8 cellular contexts compared by ENCODE assay signal in genomic region chr6:109381747-109382575, GRCh38. TPM values are rescaled to one million over a fixed set of nuclear protein-coding genes. Genes with fewer than 3 reads are reported as not detected.
DNase-seq lines count a peak whose midpoint lies in the region; ATAC-seq and TF ChIP-seq lines count a peak whose summit lies in the region.

Gene CD164, minus strand, starts transcription at chr6:109382467. Its CDS starts 89 bp downstream, at chr6:109382378.

- H3K27ac ChIP-seq in esophagus (ENCODE audit: low read depth in 2 of 2, low read length in 1 of 2) (peak within 1 kb of the TSS; percentile 96 to 100), muscle layer of duodenum (ENCODE audit: low read length) (peak within 1 kb of the TSS; percentile 99)

- H3K9me3 ChIP-seq in esophagus (ENCODE audit: control insufficient read depth in 2 of 2, insufficient read depth in 1 of 2, low read depth in 1 of 2, low read length in 1 of 2) (no peaks in the 10 kb centered on the region), muscle layer of duodenum (ENCODE audit: control insufficient read depth in 1 of 2, low read length in 2 of 2) (no peaks in the 10 kb centered on the region)

- no peaks in the 10 kb centered on the region for H3K27me3 ChIP-seq in esophagus (ENCODE audit: control insufficient read depth in 1 of 2, insufficient read depth in 2 of 2, low read length in 2 of 2)
- no peaks in the 10 kb centered on the region for H3K27me3 ChIP-seq in muscle layer of duodenum (ENCODE audit: low read depth, low read length)

- H3K4me3 ChIP-seq in esophagus (ENCODE audit: low read depth in 1 of 2, low read length in 2 of 2) = peak within 1 kb of the TSS; percentile 68 to 99
- peak within 1 kb of the TSS; percentile 88 to 95 for H3K4me3 ChIP-seq in muscle layer of duodenum (ENCODE audit: low read depth in 1 of 2, low read length in 2 of 2)

- no peaks in the 10 kb centered on the region for H3K9me3 Mint-ChIP-seq in activated T-cell treated with anti-CD3 and anti-CD28 coated beads, Interleukin-2, amount 50 U/mL, for 24 hours

- peaks cover 51% of the 10 kb centered on the region for H3K36me3 Mint-ChIP-seq in activated T-cell treated with anti-CD3 and anti-CD28 coated beads, Interleukin-2, amount 50 U/mL, for 24 hours (ENCODE audit: low read depth)

- H3K4me1 ChIP-seq in esophagus (ENCODE audit: control insufficient read depth in 2 of 2, insufficient read depth in 2 of 2, low read length in 1 of 2) (no peaks in the 10 kb centered on the region), muscle layer of duodenum (ENCODE audit: control insufficient read depth in 1 of 2, insufficient read depth in 2 of 2, low read length in 2 of 2) (peaks cover 18 to 42% of the 10 kb centered on the region in 2 donors)

- no peak for TF ChIP-seq RAD21 in Ishikawa (IDR thresholded peaks at IDR 0.05; ENCODE audit: low read depth)

- no peak for TF ChIP-seq EP300 in Ishikawa (IDR thresholded peaks at IDR 0.05; ENCODE audit: borderline replicate concordance)

- 0 to 1% methylated on average over 86 to 93 of the region's 93 CpGs for WGBS in esophagus, 2 donors

- peak within 1 kb of the TSS; percentile 92 for H3K4me3 Mint-ChIP-seq in activated T-cell treated with anti-CD3 and anti-CD28 coated beads, Interleukin-2, amount 50 U/mL, for 24 hours

- ATAC-seq in GM21576 (IDR thresholded peaks at IDR 0.05; ENCODE audit: unreplicated experiment) = peak; percentile 44

- no peaks in the 10 kb centered on the region for H3K27me3 Mint-ChIP-seq in activated T-cell treated with anti-CD3 and anti-CD28 coated beads, Interleukin-2, amount 50 U/mL, for 24 hours

- H3K27ac Mint-ChIP-seq in activated T-cell treated with anti-CD3 and anti-CD28 coated beads, Interleukin-2, amount 50 U/mL, for 24 hours = peak within 1 kb of the TSS; percentile 100

- H3K36me3 ChIP-seq in esophagus (ENCODE audit: control insufficient read depth in 2 of 2, insufficient read depth in 2 of 2, low read length in 1 of 2) = no peaks in the 10 kb centered on the region
- H3K36me3 ChIP-seq in muscle layer of duodenum (ENCODE audit: control insufficient read depth in 1 of 2, insufficient read depth in 2 of 2, low read length in 2 of 2) = peaks cover 9 to 10% of the 10 kb centered on the region in 2 donors

- DNase-seq in DMS153 treated with DMSO at 0.1 percent for 48 hours (lab: John Stamatoyannopoulos, UW; ENCODE audit: unreplicated experiment) = peak; percentile 89
- peak; percentile 87 for DNase-seq in activated T-cell treated with anti-CD3 and anti-CD28 coated beads, Interleukin-2, amount 50 U/mL, for 24 hours
- DNase-seq in stimulated activated CD8-positive, alpha-beta memory T cell treated with anti-CD3 and anti-CD28 coated beads, Interleukin-7, amount 100 ng/mL, for 24 hours (ENCODE audit: low read depth) = peak; percentile 84

- H3K4me1 Mint-ChIP-seq in activated T-cell treated with anti-CD3 and anti-CD28 coated beads, Interleukin-2, amount 50 U/mL, for 24 hours (ENCODE audit: low read depth) = peaks cover 47% of the 10 kb centered on the region

TF ChIP-seq in Ishikawa, 13 proteins besides CTCF, POLR2A, EP300 and RAD21 (continues in another document):
- peak; percentile 59; the same call in 1 of the 2 replicates for TF ChIP-seq CREB1 (IDR thresholded peaks at IDR 0.05; ENCODE audit: low read depth)
- TF ChIP-seq, protein P1, sequence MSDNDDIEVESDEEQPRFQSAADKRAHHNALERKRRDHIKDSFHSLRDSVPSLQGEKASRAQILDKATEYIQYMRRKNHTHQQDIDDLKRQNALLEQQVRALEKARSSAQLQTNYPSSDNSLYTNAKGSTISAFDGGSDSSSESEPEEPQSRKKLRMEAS (IDR thresholded peaks at IDR 0.05) = peak; percentile 68; the same call in 1 of the 2 replicates
- no peak; the same call in 1 of the 2 replicates for TF ChIP-seq TEAD4 (IDR thresholded peaks at IDR 0.05)
- TF ChIP-seq, protein P2, sequence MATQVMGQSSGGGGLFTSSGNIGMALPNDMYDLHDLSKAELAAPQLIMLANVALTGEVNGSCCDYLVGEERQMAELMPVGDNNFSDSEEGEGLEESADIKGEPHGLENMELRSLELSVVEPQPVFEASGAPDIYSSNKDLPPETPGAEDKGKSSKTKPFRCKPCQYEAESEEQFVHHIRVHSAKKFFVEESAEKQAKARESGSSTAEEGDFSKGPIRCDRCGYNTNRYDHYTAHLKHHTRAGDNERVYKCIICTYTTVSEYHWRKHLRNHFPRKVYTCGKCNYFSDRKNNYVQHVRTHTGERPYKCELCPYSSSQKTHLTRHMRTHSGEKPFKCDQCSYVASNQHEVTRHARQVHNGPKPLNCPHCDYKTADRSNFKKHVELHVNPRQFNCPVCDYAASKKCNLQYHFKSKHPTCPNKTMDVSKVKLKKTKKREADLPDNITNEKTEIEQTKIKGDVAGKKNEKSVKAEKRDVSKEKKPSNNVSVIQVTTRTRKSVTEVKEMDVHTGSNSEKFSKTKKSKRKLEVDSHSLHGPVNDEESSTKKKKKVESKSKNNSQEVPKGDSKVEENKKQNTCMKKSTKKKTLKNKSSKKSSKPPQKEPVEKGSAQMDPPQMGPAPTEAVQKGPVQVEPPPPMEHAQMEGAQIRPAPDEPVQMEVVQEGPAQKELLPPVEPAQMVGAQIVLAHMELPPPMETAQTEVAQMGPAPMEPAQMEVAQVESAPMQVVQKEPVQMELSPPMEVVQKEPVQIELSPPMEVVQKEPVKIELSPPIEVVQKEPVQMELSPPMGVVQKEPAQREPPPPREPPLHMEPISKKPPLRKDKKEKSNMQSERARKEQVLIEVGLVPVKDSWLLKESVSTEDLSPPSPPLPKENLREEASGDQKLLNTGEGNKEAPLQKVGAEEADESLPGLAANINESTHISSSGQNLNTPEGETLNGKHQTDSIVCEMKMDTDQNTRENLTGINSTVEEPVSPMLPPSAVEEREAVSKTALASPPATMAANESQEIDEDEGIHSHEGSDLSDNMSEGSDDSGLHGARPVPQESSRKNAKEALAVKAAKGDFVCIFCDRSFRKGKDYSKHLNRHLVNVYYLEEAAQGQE (IDR thresholded peaks at IDR 0.05; ENCODE audit: low read depth) = no peak
- TF ChIP-seq NFIC (IDR thresholded peaks at IDR 0.05) = no peak
- TF ChIP-seq TAF1 (IDR thresholded peaks at IDR 0.05; ENCODE audit: low read depth) = peak; percentile 35
- no peak; the same call in 1 of the 2 replicates for TF ChIP-seq ZBTB7A (IDR thresholded peaks at IDR 0.05; ENCODE audit: low read depth)
- peak; percentile 97 for TF ChIP-seq EGR1 (IDR thresholded peaks at IDR 0.05)
- no peak for TF ChIP-seq CEBPB (IDR thresholded peaks at IDR 0.05)
- peak; percentile 16; the same call in 1 of the 2 replicates for TF ChIP-seq FOXM1 (IDR thresholded peaks at IDR 0.05; ENCODE audit: borderline replicate concordance, low read depth)
- TF ChIP-seq YY1 (IDR thresholded peaks at IDR 0.05; ENCODE audit: low read depth) = peak; percentile 86
- no peak; the same call in 1 of the 2 replicates for TF ChIP-seq TCF12 (IDR thresholded peaks at IDR 0.05; ENCODE audit: low read depth)

TF ChIP-seq in PFSK-1, 5 proteins besides CTCF, POLR2A, EP300 and RAD21:
- peak; percentile 96 for TF ChIP-seq TAF1 (IDR thresholded peaks at IDR 0.05; ENCODE audit: borderline replicate concordance, insufficient read depth, low read length)
- TF ChIP-seq SIN3A (IDR thresholded peaks at IDR 0.05; ENCODE audit: borderline replicate concordance, insufficient read depth, low read length) = peak; percentile 95; the same call in 1 of the 2 replicates
- TF ChIP-seq POLR2AphosphoS5 (IDR thresholded peaks at IDR 0.05; ENCODE audit: low read depth, low read length) = peak; percentile 93
- TF ChIP-seq, protein P2 (IDR thresholded peaks at IDR 0.05; ENCODE audit: insufficient read depth in 1 of 2, low read depth in 2 of 2, low read length in 2 of 2) = peak; percentile 52 to 70; a peak in 3 of 4 replicates
- TF ChIP-seq FOXP2 (optimal IDR thresholded peaks at IDR 0.05; ENCODE audit: borderline replicate concordance, extremely low read depth, extremely low read length, insufficient read depth) = peak; percentile 78

RNA-seq across cellular contexts. Expression of gene CD164, which starts in this region (rescaled TPM):
- 434 TPM for polyA plus RNA-seq in PFSK-1 (2012; ENCODE audit: insufficient read length, low read depth)
- 10 to 100 TPM; 56.9 to 66.9 TPM for polyA plus RNA-seq in esophagus

Comparison
In these comparisons a context has a peak if more than half of its experiments do, and no peak if none do; other contexts are left out.
1. Peak in every context shown above with its lines: DNase-seq, ATAC-seq, H3K4me3 ChIP-seq and H3K27ac ChIP-seq.